Comparison of ENCODE assay signal across 8 cellular contexts in the genomic region with DNA sequence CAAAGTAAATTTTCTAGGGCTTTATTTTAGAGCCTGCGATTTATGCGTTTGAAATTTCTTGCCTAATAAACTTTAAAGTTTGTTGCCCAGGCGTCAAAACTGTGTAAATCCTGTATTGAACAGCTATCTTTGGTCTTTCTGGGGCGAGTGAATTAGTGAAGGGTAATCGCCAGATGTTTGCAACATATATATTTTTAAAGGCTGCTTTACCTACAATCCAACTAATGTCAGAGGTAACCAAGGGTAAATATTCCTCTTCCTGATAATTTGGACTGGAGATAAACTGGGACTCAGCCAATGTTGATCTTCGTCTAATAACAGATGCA. TPM values are rescaled to one million over a fixed set of nuclear protein-coding genes. Genes with fewer than 3 reads are reported as not detected.
A peak's percentile ranks its signal among the peaks of the same experiment; 100 is the strongest.
DNase-seq lines count a peak whose midpoint lies in the region; ATAC-seq and TF ChIP-seq lines count a peak whose summit lies in the region.

No MANE protein-coding gene starts in this region.

- H3K36me3 Mint-ChIP-seq in activated naive CD4-positive, alpha-beta T cell treated with anti-CD3 and anti-CD28 coated beads, Interleukin-2, amount 10 ng/mL, durations not matched to agents 7 days and 5 days: peaks cover 9% of the 10 kb centered on the region
- no peaks in the 10 kb centered on the region for H3K36me3 Mint-ChIP-seq in MCF 10A (ENCODE audit: insufficient read depth, unreplicated experiment)
- no peaks in the 10 kb centered on the region for H3K36me3 Mint-ChIP-seq in mesothelial cell of epicardium

- in situ Hi-C loops in transverse colon (cut with MboI; ENCODE audit: low pct_ligation_motif_present in 1 of 4, low pct_unique_long_range_greater_than_20kb in 1 of 4, low sequenced_read_pairs in 3 of 4): no loop called here

- no peak for TF ChIP-seq POLR2A in transverse colon (IDR thresholded peaks at IDR 0.05)

- ATAC-seq in HG03469 (IDR thresholded peaks at IDR 0.05; ENCODE audit: unreplicated experiment) (no peak), HG03139 (IDR thresholded peaks at IDR 0.05; ENCODE audit: unreplicated experiment) (no peak), GM21390 (IDR thresholded peaks at IDR 0.05; ENCODE audit: unreplicated experiment) (no peak)

- TF ChIP-seq CTCF in MCF 10A (IDR thresholded peaks at IDR 0.05; ENCODE audit: unreplicated experiment): no peak
- no peak for TF ChIP-seq CTCF in mesothelial cell of epicardium (IDR thresholded peaks at IDR 0.05; ENCODE audit: unreplicated experiment)
- no peak for TF ChIP-seq CTCF in transverse colon (IDR thresholded peaks at IDR 0.05)

- H3K9me3 ChIP-seq in transverse colon: no peaks in the 10 kb centered on the region

- intact Hi-C loops in MCF 10A (cut with micrococcal nuclease) (no loop called here), transverse colon (cut with DNase I; ENCODE audit: low total_unique reads) (no loop called here)

- peaks cover 89% of the 10 kb centered on the region for H3K27me3 ChIP-seq in transverse colon

- peak overlapping the region in 3 of 4 donors; percentile 47 to 70 (median 63) for H3K4me3 ChIP-seq in transverse colon

- no TSS peak for BruUV-seq in MCF 10A (replicated peaks; lab: Mats Ljungman, UMichigan)

- POLR2A ChIA-PET in MCF 10A (lab: Yijun Ruan, JAX): interaction anchor here (4.4 kb wide), 1 partner anchor 14 kb away, joined by 31 read pairs; no protein-coding TSS in a partner anchor

- peak overlapping the region; percentile 68 for H3K4me3 Mint-ChIP-seq in activated naive CD4-positive, alpha-beta T cell treated with anti-CD3 and anti-CD28 coated beads, Interleukin-2, amount 10 ng/mL, durations not matched to agents 7 days and 5 days
- H3K4me3 Mint-ChIP-seq in MCF 10A (ENCODE audit: unreplicated experiment): peak overlapping the region; percentile 92
- peak overlapping the region; percentile 68 for H3K4me3 Mint-ChIP-seq in mesothelial cell of epicardium

- no peak for TF ChIP-seq EP300 in transverse colon (IDR thresholded peaks at IDR 0.05; ENCODE audit: low read depth)

- H3K27ac Mint-ChIP-seq in activated naive CD4-positive, alpha-beta T cell treated with anti-CD3 and anti-CD28 coated beads, Interleukin-2, amount 10 ng/mL, durations not matched to agents 7 days and 5 days: peak overlapping the region; percentile 21
- no peak overlapping the region for H3K27ac Mint-ChIP-seq in MCF 10A (ENCODE audit: low read depth, unreplicated experiment)
- H3K27ac Mint-ChIP-seq in mesothelial cell of epicardium: no peak overlapping the region

- CTCF ChIA-PET in activated naive CD4-positive, alpha-beta T cell treated with anti-CD3 and anti-CD28 coated beads, Interleukin-2, amount 10 ng/mL, durations not matched to agents 7 days and 5 days (lab: Charles Lee): interaction anchor here (1.5 kb wide), 1 partner anchor 15 kb away, joined by 3 read pairs; no protein-coding TSS in a partner anchor
- CTCF ChIA-PET in MCF 10A (lab: Yijun Ruan, JAX): interaction anchor here (0.6 to 1.4 kb wide), 5 partner anchors 136 to 663 kb away, joined by 3 to 7 read pairs (median 3); no protein-coding TSS in a partner anchor

- H3K27ac ChIP-seq in transverse colon: peak overlapping the region in 1 of 4 donors; percentile 87

- WGBS in transverse colon (ENCODE audit: low coverage in 1 of 2), 2 donors: 3 to 6% methylated on average over 6 of the region's 6 CpGs

- no peak for DNase-seq in activated naive CD4-positive, alpha-beta T cell treated with anti-CD3 and anti-CD28 coated beads, Interleukin-2, amount 10 ng/mL, durations not matched to agents 7 days and 5 days
- no peak for DNase-seq in activated naive CD4-positive, alpha-beta T cell treated with anti-CD3 and anti-CD28 coated beads, Interleukin-2, amount 50 U/mL, for 16 hours
- DNase-seq in MCF 10A (ENCODE audit: unreplicated experiment): no peak
- no peak for DNase-seq in mesothelial cell of epicardium (ENCODE audit: low spot score in 2 of 2, unreplicated experiment in 2 of 2)
- DNase-seq in transverse colon: no peak

- peaks cover 19 to 46% (median 30%) of the 10 kb centered on the region in 4 donors for H3K4me1 ChIP-seq in transverse colon

- no peaks in the 10 kb centered on the region for H3K9me3 Mint-ChIP-seq in activated naive CD4-positive, alpha-beta T cell treated with anti-CD3 and anti-CD28 coated beads, Interleukin-2, amount 10 ng/mL, durations not matched to agents 7 days and 5 days
- no peaks in the 10 kb centered on the region for H3K9me3 Mint-ChIP-seq in MCF 10A (ENCODE audit: unreplicated experiment)
- H3K9me3 Mint-ChIP-seq in mesothelial cell of epicardium: no peaks in the 10 kb centered on the region

- peaks cover 94% of the 10 kb centered on the region for H3K27me3 Mint-ChIP-seq in activated naive CD4-positive, alpha-beta T cell treated with anti-CD3 and anti-CD28 coated beads, Interleukin-2, amount 10 ng/mL, durations not matched to agents 7 days and 5 days
- H3K27me3 Mint-ChIP-seq in MCF 10A (ENCODE audit: insufficient read depth, unreplicated experiment) (peaks cover 92% of the 10 kb centered on the region), mesothelial cell of epicardium (ENCODE audit: low read depth) (peaks cover 94% of the 10 kb centered on the region)

- no peaks in the 10 kb centered on the region for H3K36me3 ChIP-seq in transverse colon

- peaks cover 51% of the 10 kb centered on the region for H3K4me1 Mint-ChIP-seq in activated naive CD4-positive, alpha-beta T cell treated with anti-CD3 and anti-CD28 coated beads, Interleukin-2, amount 10 ng/mL, durations not matched to agents 7 days and 5 days
- H3K4me1 Mint-ChIP-seq in MCF 10A (ENCODE audit: insufficient read depth, unreplicated experiment): peaks cover 15% of the 10 kb centered on the region
- H3K4me1 Mint-ChIP-seq in mesothelial cell of epicardium: peaks cover 56% of the 10 kb centered on the region

RNA-seq across cellular contexts. Expression of a gene that starts 0.9 kb away (rescaled TPM):
- total RNA-seq in MCF 10A (2022) (0.61 TPM in 2 replicates), mesothelial cell of epicardium (0.58 to 1.4 TPM (median 1.4 TPM) in 3 replicates), transverse colon (10 to 100 TPM in 1 of 4 donors, 1 to 10 TPM in 3; 3.4 to 16.1 (median 8.0) TPM)
